ENCODE assay signal across 3 cellular contexts in genomic region chr19:48023011-48023410, GRCh38.
TF ChIP-seq lines count a peak whose summit lies in the region.

No MANE protein-coding gene starts in this region.

TF ChIP-seq in HEK293, 187 proteins besides CTCF, POLR2A, EP300 and RAD21:
- TF ChIP-seq ZNF366 (tag by site-specific recombination; conservative IDR thresholded peaks at IDR 0.05) (peak; percentile 97), PRDM1 (tag by site-specific recombination; IDR thresholded peaks at IDR 0.05) (peak; percentile 93), ZNF747 (tag by site-specific recombination; IDR thresholded peaks at IDR 0.05) (peak; percentile 62; the same call in 1 of the 2 replicates), KLF7 (tag by site-specific recombination; IDR thresholded peaks at IDR 0.05; ENCODE audit: borderline replicate concordance) (no peak), ZNF785 (tag by site-specific recombination; IDR thresholded peaks at IDR 0.05) (peak; percentile 34; the same call in 1 of the 2 replicates), ZFHX2 (tag by site-specific recombination; conservative IDR thresholded peaks at IDR 0.05) (0 out of 2 replicates have a peak, but pooled peaks have one; percentile 4), ZNF311 (tag by site-specific recombination; IDR thresholded peaks at IDR 0.05; ENCODE audit: borderline replicate concordance) (0 out of 2 replicates have a peak, but pooled peaks have one; percentile 42), ZNF707 (tag by site-specific recombination; IDR thresholded peaks at IDR 0.05) (no peak), ZNF398 (tag by site-specific recombination; IDR thresholded peaks at IDR 0.05) (0 out of 2 replicates have a peak, but pooled peaks have one; percentile 7)
TF ChIP-seq in HEK293: peak in this region for 7.

TF ChIP-seq in K562, 482 proteins besides CTCF, POLR2A, EP300 and RAD21:
- TF ChIP-seq MTA1 (IDR thresholded peaks at IDR 0.05; ENCODE audit: borderline replicate concordance) (0 out of 2 replicates have a peak, but pooled peaks have one; percentile 48), ZNF512 (tag; IDR thresholded peaks at IDR 0.05) (peak; percentile 86), PTTG1 (tag; IDR thresholded peaks at IDR 0.05; ENCODE audit: low read depth) (no peak)

TF ChIP-seq in H1, 55 proteins besides CTCF, POLR2A, EP300 and RAD21:
- TF ChIP-seq RNF2 (IDR thresholded peaks at IDR 0.05; ENCODE audit: borderline replicate concordance, low read depth, low read length, missing control alignments, poor library complexity, severe bottlenecking), result peak; percentile 24
- TF ChIP-seq FOSL1 (IDR thresholded peaks at IDR 0.05; ENCODE audit: insufficient read depth, low read depth, low read length), result no peak
